Comparison of ENCODE assay signal across 8 cellular contexts in the genomic region with DNA sequence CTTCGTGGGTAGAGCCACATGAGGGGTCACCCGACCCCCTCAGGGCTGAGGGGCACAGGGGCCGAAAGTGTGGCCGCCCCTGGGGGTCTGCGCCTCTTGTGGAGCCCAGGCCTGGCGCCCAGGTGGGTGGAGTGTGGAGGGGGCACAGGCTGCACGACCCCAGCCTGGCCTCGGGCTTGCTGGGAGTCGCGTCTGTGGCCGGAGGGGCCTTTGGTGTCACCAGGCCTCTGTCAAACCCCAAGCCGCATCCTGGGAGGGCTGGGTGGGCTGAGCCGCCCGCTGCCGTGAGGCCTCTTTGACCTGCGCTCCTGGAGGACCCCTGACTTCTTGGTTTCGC.
DNase-seq lines count a peak whose midpoint lies in the region; FAIRE-seq and TF ChIP-seq lines count a peak whose summit lies in the region.

No MANE protein-coding gene starts in this region.

- H3K56ac ChIP-seq in H9 (ENCODE audit: insufficient read length, low read depth, low read length), result no peak overlapping the region

- no peaks in the 10 kb centered on the region for H4K20me1 ChIP-seq in H9 (ENCODE audit: control insufficient read depth, insufficient read depth, insufficient read length)

- H4K8ac ChIP-seq in H9 (replicated peaks; ENCODE audit: insufficient read length, low read depth, low read length), result no peak overlapping the region

- H3K36me3 ChIP-seq in small intestine (ENCODE audit: control insufficient read depth in 2 of 2, insufficient read depth in 2 of 2, low read length in 2 of 2), result no peaks in the 10 kb centered on the region

- no peak for TF ChIP-seq CTCF in H9 (conservative IDR thresholded peaks at IDR 0.05)
- TF ChIP-seq CTCF in astrocyte of the spinal cord (IDR thresholded peaks at IDR 0.05; ENCODE audit: low read depth, low read length), result no peak

- H3K79me1 ChIP-seq in H9 (ENCODE audit: insufficient read depth, low read depth, low read length, poor library complexity, severe bottlenecking), result no peaks in the 10 kb centered on the region

- H4K5ac ChIP-seq in H9 (ENCODE audit: insufficient read length, low read depth, low read length), result no peak overlapping the region

- H2BK12ac ChIP-seq in H9 (ENCODE audit: insufficient read length, low read depth, low read length), result no peak overlapping the region

- in situ Hi-C loops in astrocyte of the spinal cord (cut with HindIII; ENCODE audit: low sequenced_read_pairs), result no loop called here

- H3K4me3 ChIP-seq in astrocyte of the spinal cord (ENCODE audit: low read depth, low read length), result peak overlapping the region; percentile 28
- peak overlapping the region; percentile 34; the same call in 1 of the 2 replicates for H3K4me3 ChIP-seq in iPS-18c (ENCODE audit: insufficient read depth, low read depth, low read length)
- peak overlapping the region in 1 of 2 donors; percentile 40 for H3K4me3 ChIP-seq in small intestine (ENCODE audit: low read depth in 1 of 2, low read length in 2 of 2)

- H3K23ac ChIP-seq in H9 (ENCODE audit: insufficient read length, low read depth, low read length), result no peak overlapping the region

- H2AFZ ChIP-seq in H9 (ENCODE audit: low read length), result no peak overlapping the region

- DNase-seq in H9 (no peak), astrocyte of the spinal cord (ENCODE audit: low read depth, low spot score) (no peak), small intestine (no peak), NCI-H2029 (lab: John Stamatoyannopoulos, UW) (no peak), A172 (ENCODE audit: low spot score) (no peak), NCI-H526 (lab: John Stamatoyannopoulos, UW) (no peak)
- no peak for DNase-seq in activated naive CD4-positive, alpha-beta T cell treated with Interleukin-2 at 50 U/mL for 16 hours

- H3K79me2 ChIP-seq in H9 (ENCODE audit: insufficient read depth, low read length), result peaks cover 1% of the 10 kb centered on the region; the same call in 1 of the 2 replicates

- H3K27me3 Mint-ChIP-seq in H9 (ENCODE audit: low read depth), result no peaks in the 10 kb centered on the region

- H3K27ac ChIP-seq in H9 (ENCODE audit: insufficient read length, low read depth, low read length) (no peak overlapping the region), small intestine (ENCODE audit: low read depth in 1 of 2, low read length in 1 of 2) (peak overlapping the region; percentile 67 to 88)

- H2BK120ac ChIP-seq in H9 (ENCODE audit: low read depth, low read length, poor library complexity, severe bottlenecking), result no peak overlapping the region

- no peak overlapping the region for H3K4ac ChIP-seq in H9 (ENCODE audit: low read depth, low read length)

- H2AK5ac ChIP-seq in H9 (ENCODE audit: insufficient read length, low read length), result no peak overlapping the region

- H3K4me1 ChIP-seq in H9 (ENCODE audit: insufficient read depth, low read length), result peaks cover 4% of the 10 kb centered on the region; the same call in 1 of the 2 replicates
- peaks cover 0 to 7% of the 10 kb centered on the region in 2 donors for H3K4me1 ChIP-seq in small intestine (ENCODE audit: control insufficient read depth in 2 of 2, insufficient read depth in 1 of 2, low read depth in 1 of 2, low read length in 1 of 2)

- H2BK15ac ChIP-seq in H9 (ENCODE audit: low read depth, low read length), result no peak overlapping the region

- no peak overlapping the region for H4K91ac ChIP-seq in H9 (ENCODE audit: insufficient read length, low read depth, low read length)

- no peak overlapping the region for H3K27ac Mint-ChIP-seq in H9

- FAIRE-seq in small intestine (lab: Jason Lieb, UNC), result no peak

- H3K4me2 ChIP-seq in H9 (ENCODE audit: insufficient read depth, insufficient read length, low read length), result peak overlapping the region; percentile 29

- H3K14ac ChIP-seq in H9 (ENCODE audit: insufficient read depth, low read length), result no peak overlapping the region

- H3K18ac ChIP-seq in H9 (ENCODE audit: insufficient read length, low read depth, low read length), result peak overlapping the region; percentile 8

- no peak overlapping the region for H3T11ph ChIP-seq in H9 (ENCODE audit: low read length)

- peaks cover 0 to 16% (median 4%) of the 10 kb centered on the region in 3 experiments; a peak in 4 of 7 replicates for H3K36me3 Mint-ChIP-seq in H9 (ENCODE audit: insufficient read depth in 1 of 3, low read depth in 3 of 3)

- WGBS in H9 (ENCODE audit: extremely low coverage, insufficient read length, low lambda C conversion rate), result no CpG with 5 or more reads among the region's 17 CpGs
- 77 to 81% (median 78%) methylated on average over 14 to 17 of the region's 17 CpGs for WGBS in small intestine, 3 donors

- no peak overlapping the region for H2BK5ac ChIP-seq in H9 (ENCODE audit: insufficient read length, low read length)

- no peak overlapping the region for H3K9ac ChIP-seq in H9 (ENCODE audit: extremely low read depth, insufficient read length, low read length)

- H3K9me3 Mint-ChIP-seq in H9, result no peaks in the 10 kb centered on the region

- no peaks in the 10 kb centered on the region for H3K9me3 ChIP-seq in H9 (ENCODE audit: control insufficient read depth, low read depth, low read length)
- no peaks in the 10 kb centered on the region for H3K9me3 ChIP-seq in iPS-18c (ENCODE audit: control insufficient read depth, insufficient read depth, low read length)
- H3K9me3 ChIP-seq in small intestine (ENCODE audit: control insufficient read depth, low read depth), result no peaks in the 10 kb centered on the region

- H3K4me1 Mint-ChIP-seq in H9, result peaks cover 20 to 23% of the 10 kb centered on the region in 2 experiments

- no peaks in the 10 kb centered on the region; the same call in 1 of the 2 replicates for H3K27me3 ChIP-seq in H9 (ENCODE audit: insufficient read depth, low read length)
- no peaks in the 10 kb centered on the region for H3K27me3 ChIP-seq in small intestine (ENCODE audit: control insufficient read depth in 2 of 2, insufficient read depth in 2 of 2, low read length in 2 of 2)

- H2BK20ac ChIP-seq in H9 (ENCODE audit: low read depth, low read length, poor library complexity, severe bottlenecking), result no peak overlapping the region

- H3K23me2 ChIP-seq in H9 (ENCODE audit: insufficient read length, low read depth, low read length, poor library complexity, severe bottlenecking), result peaks cover 3% of the 10 kb centered on the region

- peak overlapping the region; percentile 40 to 50; a peak in 2 of 5 replicates for H3K4me3 Mint-ChIP-seq in H9
